In genomic region chr3:111070772-111071256, GRCh38 we compare ENCODE assay signal across 8 cellular contexts. TPM values are rescaled to one million over a fixed set of nuclear protein-coding genes. Genes with fewer than 3 reads are reported as not detected.
DNase-seq lines count a peak whose midpoint lies in the region; ATAC-seq, FAIRE-seq and TF ChIP-seq lines count a peak whose summit lies in the region.

No MANE protein-coding gene starts in this region.

- DNase-seq in AG04449 (ENCODE audit: low read depth, low spot score) (no peak), H54 (ENCODE audit: insufficient read length, low spot score) (peak; percentile 44), T follicular helper cell (ENCODE audit: low read depth) (peak; percentile 6), dermis blood vessel endothelial cell (peak; percentile 50), mesenchymal stem cell (no peak), AML-193 (lab: John Stamatoyannopoulos, UW) (no peak)

- peak overlapping the region; percentile 86 to 87 for H3K18ac ChIP-seq in mesenchymal stem cell (ENCODE audit: low read depth in 1 of 2, low read length in 2 of 2)

- TF ChIP-seq CTCF in AG04449 (IDR thresholded peaks at IDR 0.05; ENCODE audit: insufficient read depth, low read length, missing control alignments) = peak; percentile 0

- peak overlapping the region; percentile 14 to 59 for H2BK12ac ChIP-seq in mesenchymal stem cell (ENCODE audit: low read length in 2 of 2)

- H3K4me3 ChIP-seq in AG04449 (ENCODE audit: low read depth, low read length) (peak overlapping the region; percentile 86), mesenchymal stem cell (ENCODE audit: insufficient read depth in 1 of 2, low read depth in 1 of 2, low read length in 2 of 2) (peak overlapping the region; percentile 70 to 98), thymus (ENCODE audit: low read length) (peak overlapping the region; percentile 78)

- H3K36me3 ChIP-seq in mesenchymal stem cell (ENCODE audit: control insufficient read depth in 1 of 2, insufficient read depth in 2 of 2, low read depth in 1 of 2, low read length in 2 of 2) (no peaks in the 10 kb centered on the region), thymus (ENCODE audit: control insufficient read depth, insufficient read depth) (no peaks in the 10 kb centered on the region)

- H2AFZ ChIP-seq in mesenchymal stem cell (ENCODE audit: low read depth, low read length) = peak overlapping the region; percentile 72

- peak overlapping the region in 1 of 2 experiments; percentile 66 for H3K14ac ChIP-seq in mesenchymal stem cell (ENCODE audit: low read length in 2 of 2)

- peak overlapping the region; percentile 69 for H2BK5ac ChIP-seq in mesenchymal stem cell (ENCODE audit: low read depth, low read length, poor library complexity, severe bottlenecking)

- peak overlapping the region; percentile 92 for H3K27ac ChIP-seq in mesenchymal stem cell (ENCODE audit: low read length, poor library complexity, severe bottlenecking)
- H3K27ac ChIP-seq in thymus (ENCODE audit: low read depth) = no peak overlapping the region

- no peaks in the 10 kb centered on the region for H3K79me1 ChIP-seq in mesenchymal stem cell (replicated peaks; ENCODE audit: low read length, poor library complexity, severe bottlenecking)

- H3K27me3 ChIP-seq in mesenchymal stem cell (ENCODE audit: control insufficient read depth in 1 of 2, insufficient read depth in 1 of 2, low read length in 2 of 2) = no peaks in the 10 kb centered on the region
- peaks cover 31% of the 10 kb centered on the region for H3K27me3 ChIP-seq in thymus (ENCODE audit: control insufficient read depth, insufficient read depth)

- peak overlapping the region; percentile 95 for H3K9ac ChIP-seq in mesenchymal stem cell (ENCODE audit: low read length)

- TF ChIP-seq POLR2A in H54 (IDR thresholded peaks at IDR 0.05; ENCODE audit: low read depth, low read length) = no peak

- POLR2A ChIA-PET in AG04449 (lab: Yijun Ruan, JAX) = interaction anchor here (0.5 to 1.1 kb wide), 2 partner anchors 170 to 198 kb away, joined by 3 read pairs; no protein-coding TSS in a partner anchor

- peak overlapping the region; percentile 66 for H4K8ac ChIP-seq in mesenchymal stem cell (ENCODE audit: low read length)

- no peak overlapping the region for H2AK5ac ChIP-seq in mesenchymal stem cell (ENCODE audit: low read length, severe bottlenecking)

- H3K4ac ChIP-seq in mesenchymal stem cell (ENCODE audit: low read depth in 1 of 2, low read length in 2 of 2) = peak overlapping the region; percentile 79 to 92

- ATAC-seq in HG02571 (IDR thresholded peaks at IDR 0.05; ENCODE audit: unreplicated experiment) = no peak

- CTCF ChIA-PET in AG04449 (lab: Yijun Ruan, JAX) = interaction anchor here (3.2 kb wide), 1 partner anchor 9 kb away, joined by 13 read pairs; no protein-coding TSS in a partner anchor

- H4K91ac ChIP-seq in mesenchymal stem cell (ENCODE audit: low read length) = peak overlapping the region; percentile 82

- peak; percentile 43 for FAIRE-seq in H54 (lab: Jason Lieb, UNC)

- H3K4me1 ChIP-seq in mesenchymal stem cell (ENCODE audit: control insufficient read depth, insufficient read depth, low read depth, low read length) (peaks cover 5% of the 10 kb centered on the region), thymus (ENCODE audit: control insufficient read depth, insufficient read depth, low read length) (peaks cover 7% of the 10 kb centered on the region)

- peak overlapping the region; percentile 85 for H3K4me2 ChIP-seq in mesenchymal stem cell (ENCODE audit: low read length, poor library complexity, severe bottlenecking)

- H2BK120ac ChIP-seq in mesenchymal stem cell (ENCODE audit: low read depth, low read length) = no peak overlapping the region

- H3K23ac ChIP-seq in mesenchymal stem cell (ENCODE audit: low read length in 2 of 2) = no peak overlapping the region

- H2BK15ac ChIP-seq in mesenchymal stem cell (ENCODE audit: low read depth, poor library complexity, severe bottlenecking) = peak overlapping the region; percentile 39

- H3K9me3 ChIP-seq in mesenchymal stem cell (ENCODE audit: control insufficient read depth, low read length) (no peaks in the 10 kb centered on the region), thymus (ENCODE audit: control insufficient read depth) (no peaks in the 10 kb centered on the region)

- WGBS in mesenchymal stem cell = 0% methylated on average over 12 of the region's 23 CpGs
- 2% methylated on average over 23 of the region's 23 CpGs for WGBS in thymus

RNA-seq across cellular contexts. Expression of gene NECTIN3, which starts 0.8 kb away (rescaled TPM):
- total RNA-seq in dermis blood vessel endothelial cell = 57.7 and 106 TPM in 2 replicates
- 29.5 TPM for polyA plus RNA-seq in mesenchymal stem cell (2013, experiment 1 of 2)
- polyA plus RNA-seq in mesenchymal stem cell (2013, experiment 2 of 2) = 31.6 TPM
- polyA plus RNA-seq in thymus = 1.8 TPM

Comparison
In these comparisons a context has a peak if more than half of its experiments do, and no peak if none do; other contexts are left out.
1. DNase-seq: peak in H54 (single experiment), T follicular helper cell (single experiment) and dermis blood vessel endothelial cell (single experiment); none in AG04449 (single experiment), mesenchymal stem cell (single experiment) and AML-193 (0 of 2).
2. Peak in every context shown above with its lines, with median percentiles within 50 percentile points of each other: H3K4me3 ChIP-seq.